Comparison of ENCODE assay signal across 8 cellular contexts in the genomic region with DNA sequence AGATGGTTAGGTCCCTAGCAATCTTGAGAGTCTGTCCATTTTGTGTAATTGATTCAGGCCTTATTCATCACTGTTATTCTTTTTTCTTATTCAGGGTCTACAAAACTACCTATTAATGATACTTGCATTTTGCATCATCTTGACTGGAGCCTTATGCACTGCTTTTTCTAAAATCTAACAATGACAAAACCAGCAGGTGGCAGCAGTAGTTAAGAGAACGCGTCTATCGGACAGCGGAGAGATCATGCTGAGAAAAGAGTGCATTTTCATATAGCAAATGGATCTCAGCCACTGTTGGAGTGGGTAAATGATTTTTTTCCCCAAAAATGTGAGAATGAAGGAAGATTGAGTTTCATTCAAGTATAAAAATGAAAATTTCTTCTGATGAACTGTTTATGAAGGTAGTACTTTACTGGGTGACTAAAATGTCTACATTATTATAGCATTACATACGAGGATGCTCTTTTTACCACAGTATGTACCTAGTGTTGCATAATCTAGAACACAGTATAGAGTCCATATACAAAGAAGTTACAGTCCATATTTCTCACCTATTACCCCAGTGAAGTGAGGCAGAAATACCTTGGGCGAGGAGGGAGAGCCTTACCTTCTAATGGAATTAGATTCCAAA. TPM values are rescaled to one million over a fixed set of nuclear protein-coding genes. Genes with fewer than 3 reads are reported as not detected.
DNase-seq lines count a peak whose midpoint lies in the region; FAIRE-seq and TF ChIP-seq lines count a peak whose summit lies in the region.

No MANE protein-coding gene starts in this region.

- BruUV-seq in mammary epithelial cell (replicated peaks; lab: Mats Ljungman, UMichigan): no TSS peak

- H2BK20ac ChIP-seq in H9 (ENCODE audit: low read depth, low read length, poor library complexity, severe bottlenecking): no peak overlapping the region

- H3K27ac ChIP-seq in H9 (ENCODE audit: insufficient read length, low read depth, low read length): no peak overlapping the region
- H3K27ac ChIP-seq in mammary epithelial cell (ENCODE audit: insufficient read depth, low read depth, low read length): no peak overlapping the region
- no peak overlapping the region for H3K27ac ChIP-seq in kidney (ENCODE audit: low read depth in 2 of 2, low read length in 2 of 2)

- no peak overlapping the region for H2BK12ac ChIP-seq in H9 (ENCODE audit: insufficient read length, low read depth, low read length)

- H3K4ac ChIP-seq in H9 (ENCODE audit: low read depth, low read length): no peak overlapping the region

- no peak overlapping the region for H3K14ac ChIP-seq in H9 (ENCODE audit: insufficient read depth, low read length)

- no peak overlapping the region for H3K4me3 Mint-ChIP-seq in H9

- H3K9ac ChIP-seq in H9 (ENCODE audit: extremely low read depth, insufficient read length, low read length) (no peak overlapping the region), mammary epithelial cell (ENCODE audit: insufficient read depth, low read length) (no peak overlapping the region), kidney (ENCODE audit: low read length in 2 of 2) (no peak overlapping the region)

- no peak overlapping the region for H4K5ac ChIP-seq in H9 (ENCODE audit: insufficient read length, low read depth, low read length)

- peaks cover 15 to 17% of the 10 kb centered on the region in 2 experiments for H3K4me1 Mint-ChIP-seq in H9

- H2BK15ac ChIP-seq in H9 (ENCODE audit: low read depth, low read length): no peak overlapping the region

- H3K4me1 ChIP-seq in H9 (ENCODE audit: insufficient read depth, low read length): no peaks in the 10 kb centered on the region
- no peaks in the 10 kb centered on the region for H3K4me1 ChIP-seq in mammary epithelial cell (ENCODE audit: insufficient read depth, low read length)
- H3K4me1 ChIP-seq in kidney (ENCODE audit: control insufficient read depth in 1 of 2, insufficient read depth in 1 of 2, low read depth in 1 of 2, low read length in 2 of 2): no peaks in the 10 kb centered on the region

- TF ChIP-seq CTCF in H9 (conservative IDR thresholded peaks at IDR 0.05) (peak; percentile 70), mammary epithelial cell (conservative IDR thresholded peaks at IDR 0.05 in 1 of 2, IDR thresholded peaks at IDR 0.05 in 1 of 2; ENCODE audit: extremely low read depth in 1 of 2, insufficient read depth in 1 of 2, low read depth in 1 of 2, low read length in 2 of 2) (peak; percentile 52 to 66), kidney (IDR thresholded peaks at IDR 0.05; ENCODE audit: borderline replicate concordance, extremely low read depth, insufficient read depth) (peak; percentile 64)

- FAIRE-seq in kidney (lab: Jason Lieb, UNC): peak; percentile 95

- intact Hi-C loops in mammary epithelial cell (cut with micrococcal nuclease) (loop anchor here (2.0 to 5.0 kb wide), 3 partner anchors 61 to 469 kb away; a partner anchor contains a TSS), kidney (cut with DNase I) (loop anchor here (10.0 kb wide), 1 partner anchor 371 kb away; no protein-coding TSS in a partner anchor)

- no peaks in the 10 kb centered on the region for H3K27me3 Mint-ChIP-seq in H9 (ENCODE audit: low read depth)

- H3K9me3 ChIP-seq in H9 (ENCODE audit: control insufficient read depth, low read depth, low read length) (no peaks in the 10 kb centered on the region), mammary epithelial cell (replicated peaks; ENCODE audit: insufficient read depth, low read length) (no peaks in the 10 kb centered on the region), kidney (ENCODE audit: control insufficient read depth in 1 of 2, low read length in 2 of 2) (no peaks in the 10 kb centered on the region)

- WGBS in H9 (ENCODE audit: extremely low coverage, insufficient read length, low lambda C conversion rate): no CpG with 5 or more reads among the region's 6 CpGs
- 33% methylated on average over 6 of the region's 6 CpGs for WGBS in mammary epithelial cell (ENCODE audit: low coverage, missing lambda C conversion rate)

- no peak overlapping the region for H2BK5ac ChIP-seq in H9 (ENCODE audit: insufficient read length, low read length)

- no peak overlapping the region for H3T11ph ChIP-seq in H9 (ENCODE audit: low read length)

- H3K4me2 ChIP-seq in H9 (ENCODE audit: insufficient read depth, insufficient read length, low read length) (no peak overlapping the region), mammary epithelial cell (ENCODE audit: insufficient read depth, low read depth, low read length) (no peak overlapping the region)

- in situ Hi-C loops in mammary epithelial cell (cut with MboI; ENCODE audit: low sequenced_read_pairs in 2 of 2): loop anchor here in 1 of 2 donors (10.0 kb wide), 1 partner anchor 371 kb away; no protein-coding TSS in a partner anchor

- no peaks in the 10 kb centered on the region for H3K23me2 ChIP-seq in H9 (ENCODE audit: insufficient read length, low read depth, low read length, poor library complexity, severe bottlenecking)

- H3K56ac ChIP-seq in H9 (ENCODE audit: insufficient read length, low read depth, low read length): no peak overlapping the region

- no peak overlapping the region for H2BK120ac ChIP-seq in H9 (ENCODE audit: low read depth, low read length, poor library complexity, severe bottlenecking)

- no peaks in the 10 kb centered on the region for H3K79me1 ChIP-seq in H9 (ENCODE audit: insufficient read depth, low read depth, low read length, poor library complexity, severe bottlenecking)

- H3K36me3 Mint-ChIP-seq in H9 (ENCODE audit: insufficient read depth in 1 of 3, low read depth in 3 of 3): no peaks in the 10 kb centered on the region

- H2AK5ac ChIP-seq in H9 (ENCODE audit: insufficient read length, low read length): no peak overlapping the region

- no peaks in the 10 kb centered on the region for H3K79me2 ChIP-seq in H9 (ENCODE audit: insufficient read depth, low read length)
- no peaks in the 10 kb centered on the region for H3K79me2 ChIP-seq in mammary epithelial cell (ENCODE audit: insufficient read depth, low read length)

- H3K23ac ChIP-seq in H9 (ENCODE audit: insufficient read length, low read depth, low read length): no peak overlapping the region

- H4K91ac ChIP-seq in H9 (ENCODE audit: insufficient read length, low read depth, low read length): no peak overlapping the region

- CTCF ChIA-PET in mammary epithelial cell (lab: Charles Lee; ENCODE audit: low non-redundant PET): no interaction called here

- no peak overlapping the region for H4K8ac ChIP-seq in H9 (replicated peaks; ENCODE audit: insufficient read length, low read depth, low read length)

- no peaks in the 10 kb centered on the region for H4K20me1 ChIP-seq in H9 (ENCODE audit: control insufficient read depth, insufficient read depth, insufficient read length)
- no peaks in the 10 kb centered on the region for H4K20me1 ChIP-seq in mammary epithelial cell (ENCODE audit: insufficient read depth, low read length)

- no peaks in the 10 kb centered on the region for H3K27me3 ChIP-seq in H9 (ENCODE audit: insufficient read depth, low read length)
- no peaks in the 10 kb centered on the region for H3K27me3 ChIP-seq in mammary epithelial cell (ENCODE audit: insufficient read depth, low read length)

- H3K4me3 ChIP-seq in mammary epithelial cell (replicated peaks in 1 of 3; ENCODE audit: insufficient read depth in 1 of 3, low read depth in 2 of 3, low read length in 3 of 3) (no peak overlapping the region), kidney (ENCODE audit: low read length in 2 of 2) (no peak overlapping the region)

- no peak overlapping the region for H2AFZ ChIP-seq in H9 (ENCODE audit: low read length)
- H2AFZ ChIP-seq in mammary epithelial cell (ENCODE audit: low read depth, low read length): no peak overlapping the region

- dilution Hi-C loops in mammary epithelial cell (cut with HindIII; ENCODE audit: low sequenced_read_pairs): no loop called here

- no peaks in the 10 kb centered on the region; a peak in 1 of 5 replicates for H3K9me3 Mint-ChIP-seq in H9

- no peak overlapping the region for H3K18ac ChIP-seq in H9 (ENCODE audit: insufficient read length, low read depth, low read length)

- H3K36me3 ChIP-seq in mammary epithelial cell (ENCODE audit: insufficient read depth, low read length) (peaks cover 1% of the 10 kb centered on the region), kidney (ENCODE audit: control insufficient read depth in 1 of 2, insufficient read depth in 2 of 2, low read length in 2 of 2) (no peaks in the 10 kb centered on the region)

- no peak overlapping the region for H3K27ac Mint-ChIP-seq in H9

- peak; percentile 10 for DNase-seq in activated naive CD4-positive, alpha-beta T cell treated with Interleukin-2 at 50 U/mL for 16 hours
- DNase-seq in activated naive CD4-positive, alpha-beta T cell (lab: John Stamatoyannopoulos, UW): no peak
- DNase-seq in H9 (no peak), Kasumi-1 (lab: John Stamatoyannopoulos, UW) (peak; percentile 79 to 89), SK-N-DZ (ENCODE audit: low spot score) (peak; percentile 46), mammary epithelial cell (peak; percentile 43), kidney (no peak)
- peak; percentile 9 for DNase-seq in stimulated activated CD4-positive, alpha-beta T cell treated with anti-CD3 and anti-CD28 coated beads, Interleukin-4, amount 100 ng/mL, for 1 hour

RNA-seq across cellular contexts. Expression of a gene that starts 43.2 kb away (rescaled TPM):
- total RNA-seq in H9 (2021) (3.4 and 3.6 TPM in 2 replicates), mammary epithelial cell (10 to 100 TPM in 1 of 2 donors, 1 to 10 TPM in 1; 7.9 to 21.5 TPM), kidney (9.8 TPM)
- polyA plus RNA-seq in SK-N-DZ (2014; cell fraction: cytosol; rRNA removed): not detected in 2 replicates
- polyA plus RNA-seq in SK-N-DZ (2014; cell fraction: nucleus; rRNA removed): 0.29 TPM in 1 of 2 replicates, not detected in the other
- polyA plus RNA-seq in mammary epithelial cell (4.1 TPM), kidney (ENCODE audit: insufficient read depth, low read depth, low replicate concordance) (3.3 TPM)
- polyA minus RNA-seq in mammary epithelial cell: 13.7 TPM

Comparison
In these comparisons a context has a peak if more than half of its experiments do, and no peak if none do; other contexts are left out.
1. DNase-seq: peak in activated naive CD4-positive, alpha-beta T cell treated with Interleukin-2 at 50 U/mL for 16 hours (single experiment), Kasumi-1 (2 of 2), SK-N-DZ (single experiment), mammary epithelial cell (single experiment) and stimulated activated CD4-positive, alpha-beta T cell treated with anti-CD3 and anti-CD28 coated beads, Interleukin-4, amount 100 ng/mL, for 1 hour (single experiment); none in activated naive CD4-positive, alpha-beta T cell (0 of 4), H9 (single experiment) and kidney (single experiment).
2. Peak in every context shown above with its lines, with median percentiles within 50 percentile points of each other: CTCF ChIP-seq.